Comparison of ENCODE assay signal across 1 cellular context in the genomic region with DNA sequence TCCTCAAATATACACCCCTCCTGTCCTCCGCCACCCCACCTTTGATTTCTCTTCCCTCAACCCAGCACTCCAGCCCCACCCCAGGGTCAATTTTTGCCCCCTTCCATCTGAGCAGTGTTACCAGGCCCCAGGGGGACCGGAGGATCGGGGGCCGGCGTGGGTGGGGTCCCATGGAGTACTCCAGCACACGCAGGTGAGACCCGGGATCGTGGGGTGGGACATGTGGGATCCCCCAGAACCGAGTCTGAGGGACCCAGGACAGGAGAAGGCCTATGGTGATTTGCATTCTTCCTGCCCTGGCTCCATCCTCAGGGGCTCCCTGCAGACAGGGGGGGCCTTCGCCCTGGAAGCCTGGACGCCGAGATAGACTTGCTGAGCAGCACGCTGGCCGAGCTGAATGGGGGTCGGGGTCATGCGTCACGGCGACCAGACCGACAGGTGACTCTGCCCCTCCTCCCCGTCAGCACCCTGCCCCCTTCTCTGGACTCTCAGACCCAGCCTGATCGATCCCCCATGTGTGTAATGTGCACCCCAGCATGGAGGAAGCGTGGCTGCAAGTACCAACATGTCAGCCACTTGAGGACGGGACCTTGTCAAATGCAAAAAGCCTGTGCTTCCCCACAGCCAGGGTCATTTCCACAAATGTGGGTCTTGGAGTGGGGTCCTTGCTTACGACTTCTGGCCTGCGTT.
TF ChIP-seq lines count a peak whose summit lies in the region.

No MANE protein-coding gene starts in this region.

TF ChIP-seq in K562, 482 proteins besides CTCF, POLR2A, EP300 and RAD21 (continued from another document):
- TF ChIP-seq NR4A1 (CRISPR knock-in tag; IDR thresholded peaks at IDR 0.05) (no peak), NR4A1 (tag; IDR thresholded peaks at IDR 0.05) (peak; percentile 63; the same call in 1 of the 2 replicates), PCBP2 (IDR thresholded peaks at IDR 0.05; ENCODE audit: low read depth, low read length, poor library complexity, severe bottlenecking) (no peak), SRSF3 (IDR thresholded peaks at IDR 0.05; ENCODE audit: insufficient read depth, low read length) (no peak), ZNF143 (CRISPR knock-in tag; IDR thresholded peaks at IDR 0.05) (no peak), RHOXF2B (CRISPR knock-in tag; conservative IDR thresholded peaks at IDR 0.05) (no peak), WHSC1 (IDR thresholded peaks at IDR 0.05; ENCODE audit: low read length) (no peak), ZNF224 (CRISPR knock-in tag; IDR thresholded peaks at IDR 0.05) (no peak)
